In genomic region chr13:111901301-111901905, GRCh38 we compare ENCODE assay signal across 18 cellular contexts.
A peak's percentile ranks its signal among the peaks of the same experiment; 100 is the strongest.
DNase-seq lines count a peak whose midpoint lies in the region; ATAC-seq and TF ChIP-seq lines count a peak whose summit lies in the region.
"Had no signal": no experiment of that assay in that cellular context is flagged by ENCODE, and none has a peak within 500 bp of the region (broad histone marks: within the 10 kb centered on the region; RNA-seq: fewer than 3 reads in every experiment).

No MANE protein-coding gene starts in this region.

- no peak for DNase-seq in stimulated activated naive CD8-positive, alpha-beta T cell treated with anti-CD3 and anti-CD28 coated beads, Interleukin-15, amount 100 ng/mL, for 72 hours
- no peak for DNase-seq in stimulated activated naive CD8-positive, alpha-beta T cell treated with anti-CD3 and anti-CD28 coated beads, Interleukin-15, Interleukin-2, amounts not matched to agents 100 U/mL and 50 U/mL, for 24 hours
- DNase-seq in islet precursor cell: peak; percentile 44
- no peak for DNase-seq in neuronal stem cell (ENCODE audit: low spot score)
- DNase-seq in GM10248 (ENCODE audit: extremely low spot score): no peak
- no peak for DNase-seq in globus pallidus (ENCODE audit: low spot score)
- DNase-seq in SW480 (ENCODE audit: low spot score): no peak
- DNase-seq: CD4-positive, alpha-beta memory T cell; GF-D8; GOT3; MM.1S; NCI-H510A; NCI-H748 treated with DMSO at 0.1 percent for 48 hours; NK-92 treated with Interleukin-12 subunit alpha and Interleukin-12 subunit beta, amount 100 ng/mL, for 24 hours had no signal

- no peaks in the 10 kb centered on the region for H3K79me1 ChIP-seq in neuronal stem cell (ENCODE audit: low read depth, low read length)

- no peaks in the 10 kb centered on the region for H3K9me3 ChIP-seq in neuronal stem cell (replicated peaks in 1 of 2; ENCODE audit: control insufficient read depth in 2 of 2, insufficient read depth in 1 of 2, low read depth in 1 of 2, low read length in 2 of 2)
- H3K9me3 ChIP-seq: BLaER1 had no signal

- H3K18ac ChIP-seq in neuronal stem cell (ENCODE audit: low read length): peak overlapping the region; percentile 82

- CTCF ChIA-PET in GM10248 (lab: Yijun Ruan, JAX): interaction anchor here (1.3 kb wide), 1 partner anchor 35 kb away, joined by 3 read pairs; no protein-coding TSS in a partner anchor

- no peak overlapping the region for H2AK5ac ChIP-seq in neuronal stem cell (ENCODE audit: low read depth, low read length)

- H3K36me3 ChIP-seq in neuronal stem cell (replicated peaks in 1 of 2; ENCODE audit: control insufficient read depth in 2 of 2, insufficient read depth in 2 of 2, low read length in 2 of 2): no peaks in the 10 kb centered on the region
- H3K36me3 ChIP-seq: BLaER1 had no signal

- no peak overlapping the region for H3K27ac ChIP-seq in neuronal stem cell (replicated peaks; ENCODE audit: low read length)
- H3K27ac ChIP-seq: BLaER1 had no signal

- no CpG with 5 or more reads among the region's 23 CpGs for WGBS in neuronal stem cell (ENCODE audit: extremely low coverage in 2 of 2, insufficient read length in 2 of 2, insufficient replicate concordance in 1 of 2), 2 donors

- no peak overlapping the region for H3K23ac ChIP-seq in neuronal stem cell (ENCODE audit: low read depth, low read length, poor library complexity)

- H3K9me3 Mint-ChIP-seq in stimulated activated naive CD8-positive, alpha-beta T cell treated with anti-CD3 and anti-CD28 coated beads, Interleukin-15, amount 100 ng/mL, for 72 hours: peaks cover 4 to 6% of the 10 kb centered on the region in 2 donors
- H3K9me3 Mint-ChIP-seq: CD4-positive, alpha-beta memory T cell had no signal

- H4K91ac ChIP-seq in neuronal stem cell (ENCODE audit: low read depth, low read length, poor library complexity): no peak overlapping the region

- peaks cover 14 to 18% of the 10 kb centered on the region in 2 donors for H3K4me1 ChIP-seq in neuronal stem cell (ENCODE audit: control insufficient read depth in 2 of 2, insufficient read depth in 1 of 2, low read depth in 1 of 2, low read length in 2 of 2)

- H3K4me2 ChIP-seq in neuronal stem cell (ENCODE audit: insufficient read depth, low read length, poor library complexity, severe bottlenecking): no peak overlapping the region
- H3K4me2 ChIP-seq: BLaER1 had no signal

- ATAC-seq in stimulated activated naive CD8-positive, alpha-beta T cell treated with anti-CD3 and anti-CD28 coated beads, Interleukin-15, amount 100 ng/mL, for 72 hours: peak; percentile 15
- ATAC-seq in stimulated activated naive CD8-positive, alpha-beta T cell treated with anti-CD3 and anti-CD28 coated beads, Interleukin-15, Interleukin-2, amounts not matched to agents 100 U/mL and 50 U/mL, for 24 hours: no peak
- ATAC-seq in GM21529 (IDR thresholded peaks at IDR 0.05; ENCODE audit: unreplicated experiment): no peak
- ATAC-seq: GM12878, Right ventricle myocardium inferior had no signal

- H3K27ac Mint-ChIP-seq in stimulated activated naive CD8-positive, alpha-beta T cell treated with anti-CD3 and anti-CD28 coated beads, Interleukin-15, amount 100 ng/mL, for 72 hours: no peak overlapping the region
- H3K27ac Mint-ChIP-seq: CD4-positive, alpha-beta memory T cell had no signal

- H3K27me3 ChIP-seq in neuronal stem cell (ENCODE audit: control insufficient read depth in 3 of 3, insufficient read depth in 3 of 3, low read depth in 1 of 3, low read length in 3 of 3): peaks cover 0 to 3% (median 0%) of the 10 kb centered on the region in 3 experiments
- H3K27me3 ChIP-seq: BLaER1 had no signal

- H2BK12ac ChIP-seq in neuronal stem cell (ENCODE audit: low read length): no peak overlapping the region

- no peak overlapping the region for H4K8ac ChIP-seq in neuronal stem cell (ENCODE audit: low read depth, low read length)

- no peak for TF ChIP-seq CTCF in GM10248 (IDR thresholded peaks at IDR 0.05; ENCODE audit: control extremely low read depth, extremely low read depth, low read depth, missing control alignments)

- H3K27me3 Mint-ChIP-seq in stimulated activated naive CD8-positive, alpha-beta T cell treated with anti-CD3 and anti-CD28 coated beads, Interleukin-15, amount 100 ng/mL, for 72 hours: peaks cover 25% of the 10 kb centered on the region

- H3K9ac ChIP-seq in neuronal stem cell (ENCODE audit: low read depth, low read length, poor library complexity): peak overlapping the region; percentile 18
- H3K9ac ChIP-seq: BLaER1 had no signal

- POLR2A ChIA-PET in GM10248 (lab: Yijun Ruan, JAX): no interaction called here

- no peak overlapping the region for H2AFZ ChIP-seq in neuronal stem cell (ENCODE audit: low read length)

- no peaks in the 10 kb centered on the region for H3K4me1 Mint-ChIP-seq in stimulated activated naive CD8-positive, alpha-beta T cell treated with anti-CD3 and anti-CD28 coated beads, Interleukin-15, amount 100 ng/mL, for 72 hours
- H3K4me1 Mint-ChIP-seq: CD4-positive, alpha-beta memory T cell had no signal

- H2BK5ac ChIP-seq in neuronal stem cell (ENCODE audit: low read length): no peak overlapping the region

- H2BK15ac ChIP-seq in neuronal stem cell (ENCODE audit: low read length): no peak overlapping the region

- no peak overlapping the region for H3K4ac ChIP-seq in neuronal stem cell (ENCODE audit: low read length)

- H3K4me3 ChIP-seq in neuronal stem cell (ENCODE audit: low read length in 2 of 2): no peak overlapping the region
- H3K4me3 ChIP-seq: BLaER1, GM12878 had no signal

- no peak overlapping the region for H3K4me3 Mint-ChIP-seq in stimulated activated naive CD8-positive, alpha-beta T cell treated with anti-CD3 and anti-CD28 coated beads, Interleukin-15, amount 100 ng/mL, for 72 hours
- H3K4me3 Mint-ChIP-seq: CD4-positive, alpha-beta memory T cell had no signal

- no peak overlapping the region for H2BK120ac ChIP-seq in neuronal stem cell (ENCODE audit: low read depth, low read length)

- peak overlapping the region; percentile 11 for H3K14ac ChIP-seq in neuronal stem cell (ENCODE audit: low read length)
